8 cellular contexts compared by ENCODE assay signal in genomic region chr5:76303917-76304316, GRCh38.
DNase-seq lines count a peak whose midpoint lies in the region; ATAC-seq and TF ChIP-seq lines count a peak whose summit lies in the region.

No MANE protein-coding gene starts in this region.

- no peak for TF ChIP-seq CTCF in mucosa of descending colon (IDR thresholded peaks at IDR 0.05)
- TF ChIP-seq CTCF in vagina (IDR thresholded peaks at IDR 0.05): no peak

- no peak for TF ChIP-seq POLR2A in vagina (IDR thresholded peaks at IDR 0.05)

- ATAC-seq in GM18520 (IDR thresholded peaks at IDR 0.05; ENCODE audit: unreplicated experiment) (peak; percentile 75), HG03175 (IDR thresholded peaks at IDR 0.05; ENCODE audit: unreplicated experiment) (peak; percentile 50), mucosa of descending colon (peak; percentile 94), aorta (ENCODE audit: low FRiP score) (no peak)

- no peaks in the 10 kb centered on the region for H3K9me3 ChIP-seq in mucosa of descending colon
- H3K9me3 ChIP-seq in vagina: no peaks in the 10 kb centered on the region
- no peaks in the 10 kb centered on the region for H3K9me3 ChIP-seq in aorta (ENCODE audit: control insufficient read depth, low read length)

- intact Hi-C loops in mucosa of descending colon (cut with DNase I, micrococcal nuclease): no loop called here
- intact Hi-C loops in vagina (cut with DNase I): no loop called here
- intact Hi-C loops in aorta (cut with DNase I): no loop called here

- H3K4me1 ChIP-seq in mucosa of descending colon (ENCODE audit: low read depth) (peaks cover 17% of the 10 kb centered on the region), vagina (no peaks in the 10 kb centered on the region), aorta (ENCODE audit: control insufficient read depth in 1 of 2, insufficient read depth in 2 of 2, low read length in 2 of 2) (no peaks in the 10 kb centered on the region)

- H3K27me3 ChIP-seq in vagina: no peaks in the 10 kb centered on the region
- H3K27me3 ChIP-seq in aorta (ENCODE audit: control insufficient read depth in 1 of 2, insufficient read depth in 2 of 2, low read length in 1 of 2): no peaks in the 10 kb centered on the region

- H3K36me3 ChIP-seq in mucosa of descending colon (ENCODE audit: low read depth) (no peaks in the 10 kb centered on the region), vagina (no peaks in the 10 kb centered on the region), aorta (ENCODE audit: control insufficient read depth in 1 of 2, insufficient read depth in 2 of 2, low read length in 1 of 2) (no peaks in the 10 kb centered on the region)

- no peak overlapping the region for H3K4me3 ChIP-seq in mucosa of descending colon
- H3K4me3 ChIP-seq in vagina: no peak overlapping the region
- no peak overlapping the region for H3K4me3 ChIP-seq in aorta (ENCODE audit: low read length in 2 of 2)

- H3K27ac ChIP-seq in vagina: no peak overlapping the region
- no peak overlapping the region for H3K27ac ChIP-seq in aorta (ENCODE audit: low read depth in 1 of 2, low read length in 2 of 2)

- DNase-seq in activated CD4-positive, alpha-beta T cell treated with anti-CD3 and anti-CD28 coated beads, Interleukin-2, amount 50 U/mL, for 4 hours: peak; percentile 3 to 13
- peak; percentile 63 to 64 (median 64) for DNase-seq in mucosa of descending colon
- DNase-seq in vagina (ENCODE audit: extremely low spot score in 2 of 2): no peak
- DNase-seq in aorta: no peak
- DNase-seq in GOT3 (lab: John Stamatoyannopoulos, UW): no peak
- DNase-seq in NCI-H226: no peak

- 79 to 80% methylated on average over 7 of the region's 7 CpGs for WGBS in aorta, 2 donors

Comparison
In these comparisons a context has a peak if more than half of its experiments do, and no peak if none do; other contexts are left out.
1. DNase-seq: peak in activated CD4-positive, alpha-beta T cell treated with anti-CD3 and anti-CD28 coated beads, Interleukin-2, amount 50 U/mL, for 4 hours (2 of 2) and mucosa of descending colon (3 of 3); none in vagina (0 of 2), aorta (0 of 2), GOT3 (single experiment) and NCI-H226 (single experiment).